Comparison of ENCODE assay signal across 8 cellular contexts in genomic region chr21:33362044-33362555, GRCh38. TPM values are rescaled to one million over a fixed set of nuclear protein-coding genes. Genes with fewer than 3 reads are reported as not detected.
A peak's percentile ranks its signal among the peaks of the same experiment; 100 is the strongest.
DNase-seq lines count a peak whose midpoint lies in the region; ATAC-seq and TF ChIP-seq lines count a peak whose summit lies in the region.

No MANE protein-coding gene starts in this region.

- CTCF ChIA-PET in CD8-positive, alpha-beta T cell (lab: Charles Lee), result interaction anchor here (0.6 to 4.3 kb wide), 37 partner anchors 9 to 586 kb away, joined by 3 to 47 read pairs (median 6); partner anchors contain the start of genes IFNAR1, IL10RB and TMEM50B
- CTCF ChIA-PET in activated naive CD4-positive, alpha-beta T cell treated with anti-CD3 and anti-CD28 coated beads, Interleukin-2, amount 10 ng/mL, durations not matched to agents 7 days and 5 days (lab: Charles Lee), result interaction anchor here (0.6 to 3.1 kb wide), 30 partner anchors 8 to 244 kb away, joined by 3 to 35 read pairs (median 7); partner anchors contain the start of genes IFNAR1 and IL10RB

- POLR2A ChIA-PET in CD8-positive, alpha-beta T cell (lab: Charles Lee), result interaction anchor here (0.7 to 2.8 kb wide), 30 partner anchors 11 to 632 kb away, joined by 3 to 31 read pairs (median 4); partner anchors contain the start of genes IFNAR1, IFNGR2, IL10RB and TMEM50B

- H3K36me3 ChIP-seq in CD8-positive, alpha-beta T cell (ENCODE audit: insufficient read depth, low read length), result no peaks in the 10 kb centered on the region
- peaks cover 2% of the 10 kb centered on the region; the same call in 1 of the 2 replicates for H3K36me3 ChIP-seq in HUES6 (ENCODE audit: control insufficient read depth, insufficient read depth, low read length)

- peaks cover 15% of the 10 kb centered on the region for H3K4me1 ChIP-seq in CD8-positive, alpha-beta T cell (ENCODE audit: insufficient read depth, low read length)
- peaks cover 10% of the 10 kb centered on the region for H3K4me1 ChIP-seq in HUES6 (ENCODE audit: control insufficient read depth, insufficient read depth, low read length)

- intact Hi-C loops in CD8-positive, alpha-beta T cell (cut with DNase I, micrococcal nuclease), result loop anchor here (1.0 to 5.0 kb wide), 5 partner anchors 18 to 180 kb away; partner anchors contain the start of genes GART (in 1 of the 2), IL10RB (in 1 of the 2) and SON (in 1 of the 2)

- peaks cover 6% of the 10 kb centered on the region for H3K36me3 Mint-ChIP-seq in CD8-positive, alpha-beta T cell
- H3K36me3 Mint-ChIP-seq in activated naive CD4-positive, alpha-beta T cell treated with anti-CD3 and anti-CD28 coated beads, Interleukin-2, amount 10 ng/mL, durations not matched to agents 7 days and 5 days, result peaks cover 19% of the 10 kb centered on the region

- H3K27me3 Mint-ChIP-seq in CD8-positive, alpha-beta T cell (ENCODE audit: low read depth), result no peaks in the 10 kb centered on the region
- no peaks in the 10 kb centered on the region for H3K27me3 Mint-ChIP-seq in activated naive CD4-positive, alpha-beta T cell treated with anti-CD3 and anti-CD28 coated beads, Interleukin-2, amount 10 ng/mL, durations not matched to agents 7 days and 5 days

- peak overlapping the region; percentile 71 for H3K27ac ChIP-seq in CD8-positive, alpha-beta T cell (ENCODE audit: low read depth, low read length)
- peak overlapping the region; percentile 70 for H3K27ac ChIP-seq in HUES6 (ENCODE audit: low read depth, low read length)

- peak overlapping the region; percentile 91 for H3K27ac Mint-ChIP-seq in CD8-positive, alpha-beta T cell
- H3K27ac Mint-ChIP-seq in activated naive CD4-positive, alpha-beta T cell treated with anti-CD3 and anti-CD28 coated beads, Interleukin-2, amount 10 ng/mL, durations not matched to agents 7 days and 5 days, result peak overlapping the region; percentile 93

- H3K4me1 Mint-ChIP-seq in CD8-positive, alpha-beta T cell (ENCODE audit: low read depth), result peaks cover 19% of the 10 kb centered on the region
- H3K4me1 Mint-ChIP-seq in activated naive CD4-positive, alpha-beta T cell treated with anti-CD3 and anti-CD28 coated beads, Interleukin-2, amount 10 ng/mL, durations not matched to agents 7 days and 5 days, result peaks cover 25% of the 10 kb centered on the region

- H3K9ac ChIP-seq in HUES6 (ENCODE audit: low read length), result peak overlapping the region; percentile 44

- H3K9me3 Mint-ChIP-seq in CD8-positive, alpha-beta T cell, result peaks cover under 1% of the 10 kb centered on the region
- peaks cover 13% of the 10 kb centered on the region for H3K9me3 Mint-ChIP-seq in activated naive CD4-positive, alpha-beta T cell treated with anti-CD3 and anti-CD28 coated beads, Interleukin-2, amount 10 ng/mL, durations not matched to agents 7 days and 5 days

- H3K4me3 ChIP-seq in CD8-positive, alpha-beta T cell (ENCODE audit: low read depth, low read length), result peak overlapping the region; percentile 61
- H3K4me3 ChIP-seq in HUES6 (ENCODE audit: low read depth, low read length), result peak overlapping the region; percentile 44

- peak overlapping the region; percentile 84 for H3K4me3 Mint-ChIP-seq in CD8-positive, alpha-beta T cell
- peak overlapping the region; percentile 71 for H3K4me3 Mint-ChIP-seq in activated naive CD4-positive, alpha-beta T cell treated with anti-CD3 and anti-CD28 coated beads, Interleukin-2, amount 10 ng/mL, durations not matched to agents 7 days and 5 days

- peak; percentile 40 to 80 (median 68) for DNase-seq in CD8-positive, alpha-beta T cell
- peak; percentile 76 for DNase-seq in RPMI8226
- DNase-seq in activated naive CD4-positive, alpha-beta T cell treated with anti-CD3 and anti-CD28 coated beads, Interleukin-2, amount 10 ng/mL, durations not matched to agents 7 days and 5 days, result peak; percentile 79
- peak; percentile 76 for DNase-seq in islet precursor cell
- peak; percentile 19 to 20 for DNase-seq in stimulated activated CD8-positive, alpha-beta memory T cell treated with anti-CD3 and anti-CD28 coated beads, Interleukin-7, amount 100 ng/mL, for 1 hour (ENCODE audit: low read depth in 2 of 2)

- H3K9me3 ChIP-seq in CD8-positive, alpha-beta T cell (ENCODE audit: low read length), result no peaks in the 10 kb centered on the region
- H3K9me3 ChIP-seq in HUES6 (ENCODE audit: control insufficient read depth, insufficient read depth, low read depth, low read length), result peaks cover 13% of the 10 kb centered on the region

- H3K27me3 ChIP-seq in CD8-positive, alpha-beta T cell (ENCODE audit: insufficient read depth, low read length), result no peaks in the 10 kb centered on the region
- no peaks in the 10 kb centered on the region for H3K27me3 ChIP-seq in HUES6 (ENCODE audit: control insufficient read depth, insufficient read depth, low read length)

- ATAC-seq in CD8-positive, alpha-beta T cell, result peak; percentile 78
- no peak for ATAC-seq in HG02840 (IDR thresholded peaks at IDR 0.05; ENCODE audit: low FRiP score, unreplicated experiment)
- ATAC-seq in HG03159 (IDR thresholded peaks at IDR 0.05; ENCODE audit: unreplicated experiment), result no peak

- TF ChIP-seq CTCF in CD8-positive, alpha-beta T cell (IDR thresholded peaks at IDR 0.05), result no peak

RNA-seq across cellular contexts. Expression of gene IFNAR1, which starts 37.3 kb away (rescaled TPM):
- 10 to 100 TPM; 15.1 to 18.6 TPM for total RNA-seq in CD8-positive, alpha-beta T cell

RNA-seq across cellular contexts. Expression of gene IFNGR2, which starts 41.1 kb away (rescaled TPM):
- total RNA-seq in CD8-positive, alpha-beta T cell, result 10 to 100 TPM; 10.1 to 10.7 TPM

Comparison
In these comparisons a context has a peak if more than half of its experiments do, and no peak if none do; other contexts are left out.
1. DNase-seq: peak in every context shown above with its lines; median percentile 79 in activated naive CD4-positive, alpha-beta T cell treated with anti-CD3 and anti-CD28 coated beads, Interleukin-2, amount 10 ng/mL, durations not matched to agents 7 days and 5 days; 76 in RPMI8226; 76 in islet precursor cell; 68 in CD8-positive, alpha-beta T cell; 20 in stimulated activated CD8-positive, alpha-beta memory T cell treated with anti-CD3 and anti-CD28 coated beads, Interleukin-7, amount 100 ng/mL, for 1 hour.